ENCODE assay signal across 8 cellular contexts in the genomic region with DNA sequence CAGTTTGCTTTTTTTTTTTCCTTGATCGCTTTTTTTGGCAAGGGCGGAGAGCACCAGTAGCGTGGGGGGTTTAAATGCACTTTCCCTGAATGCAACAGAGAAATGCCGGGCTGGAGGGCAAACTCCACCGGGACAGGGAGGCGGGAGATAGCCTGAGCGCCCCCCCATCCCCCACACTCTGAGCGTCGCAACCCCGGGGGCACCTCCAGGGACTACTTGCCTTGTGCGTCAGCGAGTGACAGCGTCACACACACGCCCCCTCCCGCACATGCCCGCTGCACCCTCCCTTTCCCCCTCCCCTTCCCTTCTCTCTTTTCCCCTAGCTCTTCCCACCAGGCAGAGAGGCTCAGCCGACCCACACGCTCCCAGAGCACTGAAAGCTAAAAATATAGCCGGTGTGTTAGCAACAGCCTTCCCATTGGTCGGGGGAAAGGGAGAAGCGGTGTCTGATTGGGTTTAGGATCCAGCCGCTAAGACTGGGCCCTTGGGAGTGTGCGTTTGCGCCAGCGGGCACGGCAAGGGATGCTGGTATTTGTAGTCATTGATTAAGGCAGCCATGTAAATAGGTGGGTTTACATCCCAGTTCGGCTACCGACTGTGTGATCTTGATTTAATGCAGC. TPM values are rescaled to one million over a fixed set of nuclear protein-coding genes. Genes with fewer than 3 reads are reported as not detected.
DNase-seq lines count a peak whose midpoint lies in the region; ATAC-seq and TF ChIP-seq lines count a peak whose summit lies in the region.

No MANE protein-coding gene starts in this region.

- peak overlapping the region; percentile 100 for H3K4me3 ChIP-seq in A673 (ENCODE audit: low read depth, low read length, poor library complexity, severe bottlenecking)

- H3K36me3 ChIP-seq in A673 (ENCODE audit: insufficient read depth, low read length, poor library complexity, severe bottlenecking): peaks cover under 1% of the 10 kb centered on the region

- H3K4me1 ChIP-seq in A673 (ENCODE audit: insufficient read depth, low read length, poor library complexity, severe bottlenecking): peaks cover 14% of the 10 kb centered on the region

- no peaks in the 10 kb centered on the region for H3K27me3 ChIP-seq in A673 (replicated peaks; ENCODE audit: insufficient read depth, low read depth, low read length, poor library complexity)

- H3K27ac ChIP-seq in A673 (ENCODE audit: low read depth, low read length, poor library complexity, severe bottlenecking): peak overlapping the region; percentile 100

- intact Hi-C loops in A673 (cut with micrococcal nuclease; ENCODE audit: unreplicated experiment): loop anchor here (5.0 kb wide), 1 partner anchor 356 kb away; a partner anchor contains a TSS

- POLR2A ChIA-PET in A673 (lab: Charles Lee; ENCODE audit: low non-redundant PET): interaction anchor here (0.5 to 1.0 kb wide), 6 partner anchors 14 to 168 kb away, joined by 3 to 10 read pairs (median 6); a partner anchor contains a TSS

- no peaks in the 10 kb centered on the region for H3K9me3 ChIP-seq in A673 (ENCODE audit: low read depth, low read length, poor library complexity, severe bottlenecking)

- CTCF ChIA-PET in A673 (lab: Charles Lee): interaction anchor here (0.6 kb wide), 1 partner anchor 53 kb away, joined by 4 read pairs; no protein-coding TSS in a partner anchor

- no peak for TF ChIP-seq CTCF in A673 (conservative IDR thresholded peaks at IDR 0.05; ENCODE audit: low read depth, low read length)

- DNase-seq in A673 (ENCODE audit: low spot score) (peak; percentile 100), NCI-H345 (lab: John Stamatoyannopoulos, UW) (peak; percentile 97), inferior parietal cortex (ENCODE audit: extremely low spot score) (peak; percentile 100), smooth muscle cell of the brain vasculature (ENCODE audit: low read depth, low spot score) (peak; percentile 97)
- peak; percentile 68 to 77 (median 72) for DNase-seq in activated CD4-positive, CD25-positive, alpha-beta regulatory T cell (lab: John Stamatoyannopoulos, UW)
- peak; percentile 93 for DNase-seq in central memory CD4-positive, alpha-beta T cell

- ATAC-seq in GM18907 (IDR thresholded peaks at IDR 0.05; ENCODE audit: unreplicated experiment) (peak; percentile 49), HG03196 (IDR thresholded peaks at IDR 0.05; ENCODE audit: unreplicated experiment) (peak; percentile 42)

- no TSS peak for BruUV-seq in A673 (replicated peaks; lab: Mats Ljungman, UMichigan)

RNA-seq across cellular contexts. Expression of a gene that starts 1.7 kb away (rescaled TPM):
- total RNA-seq in A673 (2021): 48.1 and 53.8 TPM in 2 replicates

RNA-seq across cellular contexts. Expression of a gene that starts 20.2 kb away (rescaled TPM):
- 72.6 and 85.5 TPM in 2 replicates for total RNA-seq in A673 (2021)

RNA-seq across cellular contexts. Expression of a gene that starts 20.6 kb away (rescaled TPM):
- 125 and 127 TPM in 2 replicates for total RNA-seq in A673 (2021)

Comparison
In these comparisons a context has a peak if more than half of its experiments do, and no peak if none do; other contexts are left out.
1. Peak in every context shown above with its lines: DNase-seq, ATAC-seq, H3K4me3 ChIP-seq and H3K27ac ChIP-seq.